2 cellular contexts compared by ENCODE assay signal in the genomic region with DNA sequence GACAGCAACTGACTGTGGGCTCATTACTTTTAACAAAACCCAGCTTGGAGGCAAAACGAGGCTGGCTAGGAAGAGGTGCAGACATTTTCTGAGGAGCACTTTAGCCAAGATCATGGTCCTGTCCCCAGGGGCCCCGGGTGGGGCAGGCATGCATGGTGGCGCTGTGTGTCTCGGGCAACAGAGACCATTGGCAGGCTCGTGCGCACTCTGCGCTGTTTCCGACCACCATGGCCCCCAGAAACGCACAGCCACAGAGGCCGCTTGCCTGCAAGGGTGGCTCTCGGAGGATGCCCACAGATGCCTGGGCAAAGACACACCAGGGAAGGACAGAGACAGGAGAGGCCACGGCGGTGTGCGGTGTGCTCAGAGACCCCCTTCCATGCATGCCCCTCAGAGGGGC.
TF ChIP-seq lines count a peak whose summit lies in the region.

No MANE protein-coding gene starts in this region.

TF ChIP-seq in HepG2, 621 proteins besides CTCF, POLR2A, EP300 and RAD21 (continues in another document):
- peak; percentile 64 for TF ChIP-seq HNRNPLL (IDR thresholded peaks at IDR 0.05; ENCODE audit: low read depth, low read length, poor library complexity, severe bottlenecking)
- TF ChIP-seq ZNF768 (CRISPR knock-in tag; IDR thresholded peaks at IDR 0.05) = peak; percentile 65; the same call in 1 of the 2 replicates
- TF ChIP-seq ZNF30 (CRISPR knock-in tag; IDR thresholded peaks at IDR 0.05) = no peak
- no peak for TF ChIP-seq TCF7L2 (IDR thresholded peaks at IDR 0.05; ENCODE audit: low read depth, low read length)
- TF ChIP-seq, protein P1, sequence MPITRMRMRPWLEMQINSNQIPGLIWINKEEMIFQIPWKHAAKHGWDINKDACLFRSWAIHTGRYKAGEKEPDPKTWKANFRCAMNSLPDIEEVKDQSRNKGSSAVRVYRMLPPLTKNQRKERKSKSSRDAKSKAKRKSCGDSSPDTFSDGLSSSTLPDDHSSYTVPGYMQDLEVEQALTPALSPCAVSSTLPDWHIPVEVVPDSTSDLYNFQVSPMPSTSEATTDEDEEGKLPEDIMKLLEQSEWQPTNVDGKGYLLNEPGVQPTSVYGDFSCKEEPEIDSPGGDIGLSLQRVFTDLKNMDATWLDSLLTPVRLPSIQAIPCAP (CRISPR knock-in tag; IDR thresholded peaks at IDR 0.05; ENCODE audit: low read depth) = no peak
- TF ChIP-seq, protein P2, sequence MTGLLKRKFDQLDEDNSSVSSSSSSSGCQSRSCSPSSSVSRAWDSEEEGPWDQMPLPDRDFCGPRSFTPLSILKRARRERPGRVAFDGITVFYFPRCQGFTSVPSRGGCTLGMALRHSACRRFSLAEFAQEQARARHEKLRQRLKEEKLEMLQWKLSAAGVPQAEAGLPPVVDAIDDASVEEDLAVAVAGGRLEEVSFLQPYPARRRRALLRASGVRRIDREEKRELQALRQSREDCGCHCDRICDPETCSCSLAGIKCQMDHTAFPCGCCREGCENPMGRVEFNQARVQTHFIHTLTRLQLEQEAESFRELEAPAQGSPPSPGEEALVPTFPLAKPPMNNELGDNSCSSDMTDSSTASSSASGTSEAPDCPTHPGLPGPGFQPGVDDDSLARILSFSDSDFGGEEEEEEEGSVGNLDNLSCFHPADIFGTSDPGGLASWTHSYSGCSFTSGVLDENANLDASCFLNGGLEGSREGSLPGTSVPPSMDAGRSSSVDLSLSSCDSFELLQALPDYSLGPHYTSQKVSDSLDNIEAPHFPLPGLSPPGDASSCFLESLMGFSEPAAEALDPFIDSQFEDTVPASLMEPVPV (CRISPR knock-in tag; IDR thresholded peaks at IDR 0.05) = no peak
- TF ChIP-seq, protein P3, sequence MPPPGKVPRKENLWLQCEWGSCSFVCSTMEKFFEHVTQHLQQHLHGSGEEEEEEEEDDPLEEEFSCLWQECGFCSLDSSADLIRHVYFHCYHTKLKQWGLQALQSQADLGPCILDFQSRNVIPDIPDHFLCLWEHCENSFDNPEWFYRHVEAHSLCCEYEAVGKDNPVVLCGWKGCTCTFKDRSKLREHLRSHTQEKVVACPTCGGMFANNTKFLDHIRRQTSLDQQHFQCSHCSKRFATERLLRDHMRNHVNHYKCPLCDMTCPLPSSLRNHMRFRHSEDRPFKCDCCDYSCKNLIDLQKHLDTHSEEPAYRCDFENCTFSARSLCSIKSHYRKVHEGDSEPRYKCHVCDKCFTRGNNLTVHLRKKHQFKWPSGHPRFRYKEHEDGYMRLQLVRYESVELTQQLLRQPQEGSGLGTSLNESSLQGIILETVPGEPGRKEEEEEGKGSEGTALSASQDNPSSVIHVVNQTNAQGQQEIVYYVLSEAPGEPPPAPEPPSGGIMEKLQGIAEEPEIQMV (CRISPR knock-in tag; IDR thresholded peaks at IDR 0.05; ENCODE audit: low read depth) = no peak
- no peak for TF ChIP-seq RFX3 (CRISPR knock-in tag; IDR thresholded peaks at IDR 0.05)
- TF ChIP-seq, protein P4, sequence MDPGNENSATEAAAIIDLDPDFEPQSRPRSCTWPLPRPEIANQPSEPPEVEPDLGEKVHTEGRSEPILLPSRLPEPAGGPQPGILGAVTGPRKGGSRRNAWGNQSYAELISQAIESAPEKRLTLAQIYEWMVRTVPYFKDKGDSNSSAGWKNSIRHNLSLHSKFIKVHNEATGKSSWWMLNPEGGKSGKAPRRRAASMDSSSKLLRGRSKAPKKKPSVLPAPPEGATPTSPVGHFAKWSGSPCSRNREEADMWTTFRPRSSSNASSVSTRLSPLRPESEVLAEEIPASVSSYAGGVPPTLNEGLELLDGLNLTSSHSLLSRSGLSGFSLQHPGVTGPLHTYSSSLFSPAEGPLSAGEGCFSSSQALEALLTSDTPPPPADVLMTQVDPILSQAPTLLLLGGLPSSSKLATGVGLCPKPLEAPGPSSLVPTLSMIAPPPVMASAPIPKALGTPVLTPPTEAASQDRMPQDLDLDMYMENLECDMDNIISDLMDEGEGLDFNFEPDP (CRISPR knock-in tag; conservative IDR thresholded peaks at IDR 0.05) = 0 out of 2 replicates have a peak, but pooled peaks have one; percentile 76
- no peak for TF ChIP-seq ZNF83 (CRISPR knock-in tag; IDR thresholded peaks at IDR 0.05; ENCODE audit: borderline replicate concordance)
- no peak for TF ChIP-seq POLR2AphosphoS2 (IDR thresholded peaks at IDR 0.05; ENCODE audit: low read depth, low read length)
- no peak for TF ChIP-seq CENPX (CRISPR knock-in tag; IDR thresholded peaks at IDR 0.05)
- TF ChIP-seq ZNF230 (CRISPR knock-in tag; IDR thresholded peaks at IDR 0.05) = no peak
- TF ChIP-seq KDM5A (IDR thresholded peaks at IDR 0.05; ENCODE audit: borderline replicate concordance, low read length) = no peak
- TF ChIP-seq ZNF672 (CRISPR knock-in tag; IDR thresholded peaks at IDR 0.05) = no peak
- no peak for TF ChIP-seq FOXM1 (CRISPR knock-in tag; IDR thresholded peaks at IDR 0.05)
- TF ChIP-seq IRX3 (CRISPR knock-in tag; IDR thresholded peaks at IDR 0.05; ENCODE audit: borderline replicate concordance, low read depth) = no peak
- TF ChIP-seq KDM4B (CRISPR knock-in tag; IDR thresholded peaks at IDR 0.05) = no peak
- TF ChIP-seq, protein P5, sequence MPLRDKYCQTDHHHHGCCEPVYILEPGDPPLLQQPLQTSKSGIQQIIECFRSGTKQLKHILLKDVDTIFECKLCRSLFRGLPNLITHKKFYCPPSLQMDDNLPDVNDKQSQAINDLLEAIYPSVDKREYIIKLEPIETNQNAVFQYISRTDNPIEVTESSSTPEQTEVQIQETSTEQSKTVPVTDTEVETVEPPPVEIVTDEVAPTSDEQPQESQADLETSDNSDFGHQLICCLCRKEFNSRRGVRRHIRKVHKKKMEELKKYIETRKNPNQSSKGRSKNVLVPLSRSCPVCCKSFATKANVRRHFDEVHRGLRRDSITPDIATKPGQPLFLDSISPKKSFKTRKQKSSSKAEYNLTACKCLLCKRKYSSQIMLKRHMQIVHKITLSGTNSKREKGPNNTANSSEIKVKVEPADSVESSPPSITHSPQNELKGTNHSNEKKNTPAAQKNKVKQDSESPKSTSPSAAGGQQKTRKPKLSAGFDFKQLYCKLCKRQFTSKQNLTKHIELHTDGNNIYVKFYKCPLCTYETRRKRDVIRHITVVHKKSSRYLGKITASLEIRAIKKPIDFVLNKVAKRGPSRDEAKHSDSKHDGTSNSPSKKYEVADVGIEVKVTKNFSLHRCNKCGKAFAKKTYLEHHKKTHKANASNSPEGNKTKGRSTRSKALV (CRISPR knock-in tag; IDR thresholded peaks at IDR 0.05) = no peak
- TF ChIP-seq, protein P6, sequence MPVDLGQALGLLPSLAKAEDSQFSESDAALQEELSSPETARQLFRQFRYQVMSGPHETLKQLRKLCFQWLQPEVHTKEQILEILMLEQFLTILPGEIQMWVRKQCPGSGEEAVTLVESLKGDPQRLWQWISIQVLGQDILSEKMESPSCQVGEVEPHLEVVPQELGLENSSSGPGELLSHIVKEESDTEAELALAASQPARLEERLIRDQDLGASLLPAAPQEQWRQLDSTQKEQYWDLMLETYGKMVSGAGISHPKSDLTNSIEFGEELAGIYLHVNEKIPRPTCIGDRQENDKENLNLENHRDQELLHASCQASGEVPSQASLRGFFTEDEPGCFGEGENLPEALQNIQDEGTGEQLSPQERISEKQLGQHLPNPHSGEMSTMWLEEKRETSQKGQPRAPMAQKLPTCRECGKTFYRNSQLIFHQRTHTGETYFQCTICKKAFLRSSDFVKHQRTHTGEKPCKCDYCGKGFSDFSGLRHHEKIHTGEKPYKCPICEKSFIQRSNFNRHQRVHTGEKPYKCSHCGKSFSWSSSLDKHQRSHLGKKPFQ (CRISPR knock-in tag; IDR thresholded peaks at IDR 0.05; ENCODE audit: insufficient replicate concordance) = no peak

TF ChIP-seq in SK-N-SH, 30 proteins besides CTCF, POLR2A, EP300 and RAD21:
- TF ChIP-seq, protein P7, sequence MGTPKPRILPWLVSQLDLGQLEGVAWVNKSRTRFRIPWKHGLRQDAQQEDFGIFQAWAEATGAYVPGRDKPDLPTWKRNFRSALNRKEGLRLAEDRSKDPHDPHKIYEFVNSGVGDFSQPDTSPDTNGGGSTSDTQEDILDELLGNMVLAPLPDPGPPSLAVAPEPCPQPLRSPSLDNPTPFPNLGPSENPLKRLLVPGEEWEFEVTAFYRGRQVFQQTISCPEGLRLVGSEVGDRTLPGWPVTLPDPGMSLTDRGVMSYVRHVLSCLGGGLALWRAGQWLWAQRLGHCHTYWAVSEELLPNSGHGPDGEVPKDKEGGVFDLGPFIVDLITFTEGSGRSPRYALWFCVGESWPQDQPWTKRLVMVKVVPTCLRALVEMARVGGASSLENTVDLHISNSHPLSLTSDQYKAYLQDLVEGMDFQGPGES (IDR thresholded peaks at IDR 0.05; ENCODE audit: low read depth, low read length) = no peak
- no peak for TF ChIP-seq MEF2A (IDR thresholded peaks at IDR 0.05; ENCODE audit: borderline replicate concordance, low read depth)
- no peak for TF ChIP-seq RCOR1 (IDR thresholded peaks at IDR 0.05; ENCODE audit: low read length)
- no peak for TF ChIP-seq CHD2 (IDR thresholded peaks at IDR 0.05; ENCODE audit: low read length, partially characterized antibody)
- no peak for TF ChIP-seq SMC3 (IDR thresholded peaks at IDR 0.05; ENCODE audit: low read depth, low read length)
- TF ChIP-seq ELF1 (IDR thresholded peaks at IDR 0.05) = no peak
- TF ChIP-seq YY1 (IDR thresholded peaks at IDR 0.05; ENCODE audit: low read depth) = no peak
- TF ChIP-seq, protein P8, sequence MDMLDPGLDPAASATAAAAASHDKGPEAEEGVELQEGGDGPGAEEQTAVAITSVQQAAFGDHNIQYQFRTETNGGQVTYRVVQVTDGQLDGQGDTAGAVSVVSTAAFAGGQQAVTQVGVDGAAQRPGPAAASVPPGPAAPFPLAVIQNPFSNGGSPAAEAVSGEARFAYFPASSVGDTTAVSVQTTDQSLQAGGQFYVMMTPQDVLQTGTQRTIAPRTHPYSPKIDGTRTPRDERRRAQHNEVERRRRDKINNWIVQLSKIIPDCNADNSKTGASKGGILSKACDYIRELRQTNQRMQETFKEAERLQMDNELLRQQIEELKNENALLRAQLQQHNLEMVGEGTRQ (IDR thresholded peaks at IDR 0.05; ENCODE audit: borderline replicate concordance, low read depth, low read length) = no peak
- TF ChIP-seq RFX5 (IDR thresholded peaks at IDR 0.05; ENCODE audit: low read length) = no peak
- TF ChIP-seq, protein P9, sequence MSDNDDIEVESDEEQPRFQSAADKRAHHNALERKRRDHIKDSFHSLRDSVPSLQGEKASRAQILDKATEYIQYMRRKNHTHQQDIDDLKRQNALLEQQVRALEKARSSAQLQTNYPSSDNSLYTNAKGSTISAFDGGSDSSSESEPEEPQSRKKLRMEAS (IDR thresholded peaks at IDR 0.05; ENCODE audit: low read depth) = no peak
